ENCODE assay signal across 11 cellular contexts in the genomic region with DNA sequence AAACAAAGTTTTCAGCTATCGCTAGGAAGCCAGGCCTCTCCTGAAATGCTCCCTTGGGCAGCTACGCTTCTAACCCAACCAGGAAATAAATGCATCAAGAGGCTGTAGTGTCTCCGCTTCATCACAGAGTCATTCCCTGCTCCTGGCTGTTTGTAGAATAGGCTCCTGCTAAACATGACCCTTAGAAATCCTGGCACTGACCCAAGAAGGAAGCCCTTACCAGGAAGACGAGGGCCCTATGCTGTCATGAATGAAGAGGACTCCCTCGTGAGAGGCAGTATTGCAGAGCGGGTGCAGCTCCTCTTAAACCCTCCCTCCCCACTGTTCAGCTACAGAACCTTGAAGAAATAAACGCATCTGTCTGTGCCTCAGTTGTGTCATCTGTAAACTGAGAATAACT. TPM values are rescaled to one million over a fixed set of nuclear protein-coding genes. Genes with fewer than 3 reads are reported as not detected.
DNase-seq lines count a peak whose midpoint lies in the region; TF ChIP-seq lines count a peak whose summit lies in the region.
"Had no signal": no experiment of that assay in that cellular context is flagged by ENCODE, and none has a peak within 500 bp of the region (broad histone marks: within the 10 kb centered on the region; RNA-seq: fewer than 3 reads in every experiment).

No MANE protein-coding gene starts in this region.

- H3K27me3 ChIP-seq in Karpas-422 (ENCODE audit: low read length): no peaks in the 10 kb centered on the region
- H3K27me3 ChIP-seq in adrenal gland: no peaks in the 10 kb centered on the region
- no peaks in the 10 kb centered on the region for H3K27me3 ChIP-seq in HAP-1 (ENCODE audit: low read depth)

- H3K27me3 Mint-ChIP-seq in CD14-positive monocyte (ENCODE audit: low read depth in 3 of 3): peaks cover 0 to 3% (median 0%) of the 10 kb centered on the region in 3 donors

- H3K27ac ChIP-seq in Karpas-422 (ENCODE audit: low read length) (peak overlapping the region; percentile 50), adrenal gland (peak overlapping the region in 1 of 5 donors; percentile 65)

- TF ChIP-seq POLR2A in adrenal gland (IDR thresholded peaks at IDR 0.05): no peak

- no peaks in the 10 kb centered on the region for H4K20me1 ChIP-seq in Karpas-422 (ENCODE audit: insufficient read depth, low read depth, low read length)

- H3K4me3 ChIP-seq in Karpas-422 (ENCODE audit: low read length) (no peak overlapping the region), adrenal gland (no peak overlapping the region), HAP-1 (no peak overlapping the region)

- H2AFZ ChIP-seq in Karpas-422 (ENCODE audit: low read length): no peak overlapping the region

- H3K9me2 ChIP-seq in Karpas-422 (replicated peaks; ENCODE audit: insufficient read depth, low read length): no peaks in the 10 kb centered on the region

- H3K4me3 Mint-ChIP-seq in CD14-positive monocyte: peak overlapping the region in 1 of 2 donors; percentile 78

- H3K4me1 ChIP-seq in Karpas-422 (ENCODE audit: low read length): peaks cover 74% of the 10 kb centered on the region
- H3K4me1 ChIP-seq in adrenal gland (replicated peaks in 1 of 2): peaks cover 27 to 54% of the 10 kb centered on the region in 2 donors
- H3K4me1 ChIP-seq in HAP-1: no peaks in the 10 kb centered on the region; the same call in 1 of the 2 replicates

- H3K36me3 Mint-ChIP-seq in CD14-positive monocyte: peaks cover 22 to 26% of the 10 kb centered on the region in 2 donors

- H3K36me3 ChIP-seq in Karpas-422 (ENCODE audit: insufficient read depth, low read length): peaks cover 12% of the 10 kb centered on the region
- H3K36me3 ChIP-seq in adrenal gland (replicated peaks in 1 of 2): peaks cover 0 to 19% of the 10 kb centered on the region in 2 donors
- peaks cover under 1% of the 10 kb centered on the region for H3K36me3 ChIP-seq in HAP-1 (replicated peaks)

- DNase-seq in CD14-positive monocyte (ENCODE audit: low spot score) (peak; percentile 56), Karpas-422 (no peak), adrenal gland (peak in 4 of 7 donors; percentile 46 to 58 (median 56)), mucosa of gallbladder (ENCODE audit: low spot score) (peak; percentile 89), HAP-1 (ENCODE audit: low spot score in 2 of 2) (no peak), anterior cingulate cortex (lab: John Stamatoyannopoulos, UW) (no peak), AML-193 (lab: John Stamatoyannopoulos, UW) (no peak), GM10248 (ENCODE audit: extremely low spot score) (no peak)
- DNase-seq: left cardiac atrium, NCI-H1694 treated with DMSO at 0.1 percent for 48 hours, SHP77 treated with DMSO at 0.1 percent for 48 hours had no signal

- intact Hi-C loops in CD14-positive monocyte (cut with micrococcal nuclease): loop anchor here (5.0 to 10.0 kb wide), 2 partner anchors 83 to 85 kb away; no protein-coding TSS in a partner anchor
- intact Hi-C loops in adrenal gland (cut with DNase I): no loop called here

- WGBS in adrenal gland, 4 donors: 60 to 73% (median 72%) methylated on average over 7 of the region's 7 CpGs

- POLR2A ChIA-PET in GM10248 (lab: Yijun Ruan, JAX): no interaction called here

- in situ Hi-C loops in HAP-1 (cut with MboI; ENCODE audit: low sequenced_read_pairs): no loop called here

- TF ChIP-seq CTCF in CD14-positive monocyte (IDR thresholded peaks at IDR 0.05) (no peak), adrenal gland (IDR thresholded peaks at IDR 0.05) (no peak), GM10248 (IDR thresholded peaks at IDR 0.05; ENCODE audit: control extremely low read depth, extremely low read depth, low read depth, missing control alignments) (no peak)

- H3K9ac ChIP-seq in Karpas-422 (ENCODE audit: low read length): peak overlapping the region; percentile 0; the same call in 1 of the 2 replicates

- H3K9me3 ChIP-seq in Karpas-422 (ENCODE audit: low read length): no peaks in the 10 kb centered on the region
- no peaks in the 10 kb centered on the region for H3K9me3 ChIP-seq in adrenal gland (replicated peaks in 1 of 3)
- no peaks in the 10 kb centered on the region for H3K9me3 ChIP-seq in HAP-1

- peaks cover 93% of the 10 kb centered on the region for H3K4me1 Mint-ChIP-seq in CD14-positive monocyte

- CTCF ChIA-PET in GM10248 (lab: Yijun Ruan, JAX): interaction anchor here (0.8 kb wide), 2 partner anchors 8 to 19 kb away, joined by 3 read pairs; no protein-coding TSS in a partner anchor

- peak overlapping the region; percentile 33 for H3K4me2 ChIP-seq in Karpas-422 (ENCODE audit: low read depth, low read length, poor library complexity, severe bottlenecking)

- H3K27ac Mint-ChIP-seq in CD14-positive monocyte: peak overlapping the region; percentile 74 to 96 (median 94)

- H3K79me2 ChIP-seq in Karpas-422 (ENCODE audit: low read length): no peaks in the 10 kb centered on the region

- peaks cover 0 to 3% (median 0%) of the 10 kb centered on the region in 7 donors for H3K9me3 Mint-ChIP-seq in CD14-positive monocyte

RNA-seq across cellular contexts. Expression of gene NOD1, which starts 48.3 kb away (rescaled TPM):
- polyA plus RNA-seq in CD14-positive monocyte: 1 to 10 TPM; 2.8 to 4.6 TPM
- 4.5 and 6.7 TPM in 2 replicates for total RNA-seq in Karpas-422 (2014; rRNA removed; shearing (Covaris generic); ENCODE audit: low replicate concordance)
- total RNA-seq in adrenal gland: 10 to 100 TPM in 1 of 8 donors, 1 to 10 TPM in 7; 4.1 to 11.2 (median 7.2) TPM
- polyA plus RNA-seq in adrenal gland: 10 to 100 TPM in 2 of 3 donors, 1 to 10 TPM in 1; 5.0 to 18.0 (median 10.9) TPM
- total RNA-seq in mucosa of gallbladder: 12.7 TPM

Comparison
In these comparisons a context has a peak if more than half of its experiments do, and no peak if none do; other contexts are left out.
1. DNase-seq: peak in CD14-positive monocyte (single experiment), adrenal gland (4 of 7) and mucosa of gallbladder (single experiment); none in Karpas-422 (single experiment), HAP-1 (0 of 2), anterior cingulate cortex (0 of 58), AML-193 (0 of 2) and GM10248 (single experiment).
2. intact Hi-C loops: an anchor here in CD14-positive monocyte (5.0 to 10.0 kb wide); none called in adrenal gland.